8 cellular contexts compared by ENCODE assay signal in the genomic region with DNA sequence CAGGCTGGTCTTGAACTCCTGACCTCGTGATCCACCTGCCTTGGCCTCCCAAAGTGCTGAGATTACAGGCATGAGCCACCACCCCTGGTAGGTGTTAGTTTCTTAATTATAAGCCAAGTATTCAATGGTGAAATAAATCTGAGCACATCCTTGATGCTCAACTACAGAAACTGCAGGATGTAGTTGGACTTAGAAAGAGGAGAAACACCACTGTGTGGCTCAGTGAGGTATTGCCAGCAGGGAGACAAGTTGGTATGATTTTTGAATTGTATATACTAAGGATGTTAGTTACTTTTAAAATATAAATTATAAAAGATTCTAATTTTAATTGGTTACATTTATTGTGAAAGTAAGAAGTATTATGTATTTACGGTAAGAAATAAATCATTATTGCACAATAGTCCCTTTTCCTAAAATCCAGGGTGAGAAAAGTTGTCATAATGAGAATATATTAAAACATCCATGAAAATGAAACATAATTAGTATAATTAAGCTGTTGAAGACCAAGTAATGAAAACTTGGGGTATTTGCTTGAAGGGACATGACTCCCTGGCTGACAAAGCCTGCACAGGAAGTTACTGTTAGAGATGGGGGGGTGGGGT. TPM values are rescaled to one million over a fixed set of nuclear protein-coding genes. Genes with fewer than 3 reads are reported as not detected.
DNase-seq lines count a peak whose midpoint lies in the region; ATAC-seq and TF ChIP-seq lines count a peak whose summit lies in the region.

No MANE protein-coding gene starts in this region.

- no peak overlapping the region for H4K8ac ChIP-seq in mesendoderm (ENCODE audit: low read depth, low read length)

- intact Hi-C loops in ovary (cut with DNase I), result no loop called here

- H2BK5ac ChIP-seq in mesendoderm (ENCODE audit: low read length), result no peak overlapping the region

- H3K27me3 ChIP-seq in GM06990 (replicated peaks; ENCODE audit: control insufficient read depth, insufficient read depth, low read length) (no peaks in the 10 kb centered on the region), adipocyte (replicated peaks; ENCODE audit: control insufficient read depth, insufficient read depth, low read length) (no peaks in the 10 kb centered on the region), mesendoderm (ENCODE audit: insufficient read depth, low read length, poor library complexity) (no peaks in the 10 kb centered on the region), ovary (no peaks in the 10 kb centered on the region)

- H3K56ac ChIP-seq in mesendoderm (ENCODE audit: low read length), result no peak overlapping the region

- no peak overlapping the region for H3K4me2 ChIP-seq in mesendoderm (ENCODE audit: low read length)

- H3K36me3 ChIP-seq in GM06990 (ENCODE audit: control insufficient read depth, insufficient read depth, low read length) (no peaks in the 10 kb centered on the region), adipocyte (ENCODE audit: control insufficient read depth, insufficient read depth, low read length, severe bottlenecking) (peaks cover 22% of the 10 kb centered on the region), mesendoderm (ENCODE audit: control insufficient read depth, insufficient read depth, low read length) (peaks cover 2% of the 10 kb centered on the region), ovary (no peaks in the 10 kb centered on the region)

- DNase-seq in GM06990 (ENCODE audit: extremely low read depth, insufficient read length), result no peak
- DNase-seq in adipocyte (ENCODE audit: low read depth), result peak; percentile 70
- DNase-seq in mesendoderm, result peak; percentile 27
- DNase-seq in iPS-NIHi7 (ENCODE audit: extremely low spot score), result no peak
- no peak for DNase-seq in effector CD4-positive, alpha-beta T cell
- DNase-seq in ovary, result no peak

- TF ChIP-seq CTCF in GM06990 (IDR thresholded peaks at IDR 0.05; ENCODE audit: insufficient read depth, low read length, poor library complexity, severe bottlenecking) (peak; percentile 26), ovary (IDR thresholded peaks at IDR 0.05) (no peak)

- no peak overlapping the region for H2BK120ac ChIP-seq in mesendoderm (ENCODE audit: low read depth, low read length)

- H3K18ac ChIP-seq in mesendoderm (ENCODE audit: low read length), result no peak overlapping the region

- TF ChIP-seq EP300 in ovary (IDR thresholded peaks at IDR 0.05), result no peak

- H4K5ac ChIP-seq in mesendoderm (ENCODE audit: low read length), result no peak overlapping the region

- no peaks in the 10 kb centered on the region for H3K79me2 ChIP-seq in mesendoderm (ENCODE audit: control insufficient read depth, insufficient read depth, low read length)

- H3K4me3 ChIP-seq in GM06990 (replicated peaks; ENCODE audit: low read depth, low read length) (no peak overlapping the region), adipocyte (ENCODE audit: low read length) (no peak overlapping the region), mesendoderm (ENCODE audit: low read length) (no peak overlapping the region), ovary (no peak overlapping the region)

- no peaks in the 10 kb centered on the region for H3K79me1 ChIP-seq in mesendoderm (ENCODE audit: low read length)

- no peak overlapping the region for H2BK15ac ChIP-seq in mesendoderm (replicated peaks; ENCODE audit: low read depth)

- H3K4me1 ChIP-seq in adipocyte (ENCODE audit: control insufficient read depth, insufficient read depth, low read length), result no peaks in the 10 kb centered on the region
- no peaks in the 10 kb centered on the region for H3K4me1 ChIP-seq in mesendoderm (ENCODE audit: control insufficient read depth, low read depth, low read length)
- no peaks in the 10 kb centered on the region for H3K4me1 ChIP-seq in ovary (ENCODE audit: insufficient read depth)

- no peak overlapping the region for H3K27ac ChIP-seq in mesendoderm (ENCODE audit: low read depth, low read length)
- no peak overlapping the region for H3K27ac ChIP-seq in ovary

- H3K23ac ChIP-seq in mesendoderm (ENCODE audit: low read length), result no peak overlapping the region

- no peak overlapping the region for H2AK5ac ChIP-seq in mesendoderm (ENCODE audit: low read length)

- H3K4ac ChIP-seq in mesendoderm (ENCODE audit: low read depth, low read length), result no peak overlapping the region

- ATAC-seq in HG03354 (IDR thresholded peaks at IDR 0.05; ENCODE audit: poor library complexity, severe bottlenecking, unreplicated experiment) (peak; percentile 81), GM18873 (IDR thresholded peaks at IDR 0.05; ENCODE audit: low FRiP score, unreplicated experiment) (no peak)

- no peak for TF ChIP-seq POLR2A in ovary (IDR thresholded peaks at IDR 0.05)

- no peak overlapping the region for H3K9ac ChIP-seq in adipocyte (ENCODE audit: low read length)
- H3K9ac ChIP-seq in mesendoderm (ENCODE audit: low read length), result no peak overlapping the region

- WGBS in mesendoderm (ENCODE audit: extremely low coverage, insufficient coverage, low lambda C conversion rate), result 88% methylated on average over 1 of the region's 2 CpGs
- WGBS in ovary, 3 donors, result 67 to 93% (median 91%) methylated on average over 2 of the region's 2 CpGs

- H3K9me3 ChIP-seq in adipocyte (ENCODE audit: control insufficient read depth, low read length) (no peaks in the 10 kb centered on the region), ovary (no peaks in the 10 kb centered on the region)

RNA-seq across cellular contexts. Expression of gene SLC18B1, which starts 17.6 kb away (rescaled TPM):
- 13.6 TPM for polyA plus RNA-seq in mesendoderm (2013, experiment 1 of 2)
- polyA plus RNA-seq in mesendoderm (2013, experiment 2 of 2), result 12.8 TPM
- total RNA-seq in ovary, result 10 to 100 TPM in 3 of 7 donors, 1 to 10 TPM in 4; 3.2 to 10.9 (median 9.7) TPM
- polyA plus RNA-seq in ovary, result 10 to 100 TPM in 1 of 2 donors, 1 to 10 TPM in 1; 6.5 to 15.2 TPM

RNA-seq across cellular contexts. Expression of gene VNN2, which starts 23.2 kb away (rescaled TPM):
- polyA plus RNA-seq in mesendoderm (2013, experiment 1 of 2), result not detected
- polyA plus RNA-seq in mesendoderm (2013, experiment 2 of 2), result not detected
- 1 to 10 TPM in 4 of 7 donors, under 1 TPM in 3; 0.59 to 4.9 (median 1.4) TPM for total RNA-seq in ovary
- polyA plus RNA-seq in ovary, result 1 to 10 TPM; 1.0 to 7.2 TPM

RNA-seq across cellular contexts. Expression of gene RPS12, which starts 33.5 kb away (rescaled TPM):
- polyA plus RNA-seq in mesendoderm (2013, experiment 1 of 2), result 3,709 TPM
- 3,667 TPM for polyA plus RNA-seq in mesendoderm (2013, experiment 2 of 2)
- 1,000 to 10,000 TPM; 1,933 to 6,320 (median 2,198) TPM for total RNA-seq in ovary
- polyA plus RNA-seq in ovary, result 1,000 to 10,000 TPM; 2,239 to 5,658 TPM

Comparison
In these comparisons a context has a peak if more than half of its experiments do, and no peak if none do; other contexts are left out.
1. DNase-seq: peak in adipocyte (single experiment) and mesendoderm (single experiment); none in GM06990 (single experiment), iPS-NIHi7 (single experiment), effector CD4-positive, alpha-beta T cell (single experiment) and ovary (0 of 5).